9 cellular contexts compared by ENCODE assay signal in the genomic region with DNA sequence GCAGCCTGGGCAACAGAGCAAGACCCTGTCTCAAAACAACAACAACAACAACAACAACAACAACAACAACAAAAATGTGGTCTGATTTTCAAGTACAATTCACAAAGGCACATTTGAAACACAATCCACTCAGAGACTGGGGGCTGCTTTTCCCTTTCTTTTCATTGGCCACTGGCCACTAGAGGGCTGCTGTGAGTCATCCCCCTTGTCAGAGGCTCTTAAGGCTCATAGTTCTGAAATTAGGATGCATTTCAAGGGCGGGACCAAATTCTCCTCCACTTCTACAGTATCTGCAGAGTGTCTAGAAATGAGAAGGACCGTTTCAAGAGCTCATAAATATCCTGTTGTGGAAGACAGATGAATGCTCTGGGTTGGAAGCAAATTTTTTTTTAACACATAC.
DNase-seq lines count a peak whose midpoint lies in the region; ATAC-seq and TF ChIP-seq lines count a peak whose summit lies in the region.
"Had no signal": no experiment of that assay in that cellular context is flagged by ENCODE, and none has a peak within 500 bp of the region (broad histone marks: within the 10 kb centered on the region; RNA-seq: fewer than 3 reads in every experiment).

No MANE protein-coding gene starts in this region.

- ATAC-seq in HG02623 (IDR thresholded peaks at IDR 0.05; ENCODE audit: unreplicated experiment): peak; percentile 86

- H3K4me1 ChIP-seq in esophagus squamous epithelium (no peaks in the 10 kb centered on the region), transverse colon (peaks cover 0 to 3% (median 0%) of the 10 kb centered on the region in 4 donors)

- peak; percentile 19 for DNase-seq in NCI-H1436 (lab: John Stamatoyannopoulos, UW)
- DNase-seq in NCI-H1436 treated with DMSO at 0.1 percent for 48 hours (lab: John Stamatoyannopoulos, UW): no peak
- peak; percentile 36 for DNase-seq in RPMI8226
- DNase-seq in iPS-NIHi11 (ENCODE audit: low spot score): peak; percentile 63
- no peak for DNase-seq in activated CD4-positive, CD25-positive, alpha-beta regulatory T cell treated with anti-CD3 and anti-CD28 coated beads, Interleukin-2, amount 50 U/mL, for 72 hours
- DNase-seq in esophagus squamous epithelium (lab: John Stamatoyannopoulos, UW): no peak
- no peak for DNase-seq in transverse colon
- DNase-seq: activated B cell treated with CpG ODN at 0.5 μM for 24 hours had no signal

- TF ChIP-seq EP300 in transverse colon (IDR thresholded peaks at IDR 0.05; ENCODE audit: low read depth): no peak

- H3K36me3 ChIP-seq in esophagus squamous epithelium (no peaks in the 10 kb centered on the region), transverse colon (no peaks in the 10 kb centered on the region)

- no peaks in the 10 kb centered on the region for H3K9me3 ChIP-seq in esophagus squamous epithelium
- no peaks in the 10 kb centered on the region for H3K9me3 ChIP-seq in transverse colon

- intact Hi-C loops in esophagus squamous epithelium (cut with DNase I) (no loop called here), transverse colon (cut with DNase I; ENCODE audit: low total_unique reads) (no loop called here)

- TF ChIP-seq POLR2A in esophagus squamous epithelium (IDR thresholded peaks at IDR 0.05) (no peak), transverse colon (IDR thresholded peaks at IDR 0.05) (no peak)

- 43 to 71% methylated on average over 1 to 2 of the region's 2 CpGs for WGBS in esophagus squamous epithelium, 2 donors
- 21% methylated on average over 2 of the region's 2 CpGs; no CpG with 5 or more reads in 1 of the 2 donors for WGBS in transverse colon (ENCODE audit: low coverage in 1 of 2), 2 donors

- H3K27ac ChIP-seq in esophagus squamous epithelium (no peak overlapping the region), transverse colon (no peak overlapping the region)

- peak in 2 of 6 experiments; percentile 17 to 41 for TF ChIP-seq CTCF in esophagus squamous epithelium (IDR thresholded peaks at IDR 0.05)
- TF ChIP-seq CTCF in transverse colon (IDR thresholded peaks at IDR 0.05): peak in 2 of 5 experiments; percentile 7 to 10

- no peaks in the 10 kb centered on the region for H3K27me3 ChIP-seq in esophagus squamous epithelium
- no peaks in the 10 kb centered on the region for H3K27me3 ChIP-seq in transverse colon

- no peak overlapping the region for H3K4me3 ChIP-seq in esophagus squamous epithelium
- no peak overlapping the region for H3K4me3 ChIP-seq in transverse colon

- in situ Hi-C loops in transverse colon (cut with MboI; ENCODE audit: low pct_ligation_motif_present in 1 of 4, low pct_unique_long_range_greater_than_20kb in 1 of 4, low sequenced_read_pairs in 3 of 4): no loop called here

Comparison
In these comparisons a context has a peak if more than half of its experiments do, and no peak if none do; other contexts are left out.
1. DNase-seq: peak in NCI-H1436 (single experiment), RPMI8226 (single experiment) and iPS-NIHi11 (single experiment); none in NCI-H1436 treated with DMSO at 0.1 percent for 48 hours (single experiment), activated CD4-positive, CD25-positive, alpha-beta regulatory T cell treated with anti-CD3 and anti-CD28 coated beads, Interleukin-2, amount 50 U/mL, for 72 hours (single experiment), esophagus squamous epithelium (single experiment) and transverse colon (single experiment).